ENCODE assay signal across 17 cellular contexts in genomic region chr1:235324296-235324695, GRCh38. TPM values are rescaled to one million over a fixed set of nuclear protein-coding genes. Genes with fewer than 3 reads are reported as not detected.
DNase-seq lines count a peak whose midpoint lies in the region; FAIRE-seq and TF ChIP-seq lines count a peak whose summit lies in the region.
"Had no signal": no experiment of that assay in that cellular context is flagged by ENCODE, and none has a peak within 500 bp of the region (broad histone marks: within the 10 kb centered on the region; RNA-seq: fewer than 3 reads in every experiment).

No MANE protein-coding gene starts in this region.

- CTCF ChIA-PET in activated CD4-positive, alpha-beta T cell treated with anti-CD3 and anti-CD28 coated beads, Interleukin-2, amount 10 ng/mL, durations not matched to agents 7 days and 5 days (lab: Charles Lee): interaction anchor here (0.8 to 1.5 kb wide), 5 partner anchors 10 to 180 kb away, joined by 3 to 5 read pairs (median 3); partner anchors contain the start of gene B3GALNT2

- no peak for DNase-seq in activated CD4-positive, alpha-beta T cell treated with anti-CD3 and anti-CD28 coated beads, Interleukin-2, amount 10 ng/mL, durations not matched to agents 7 days and 5 days
- DNase-seq in activated CD4-positive, alpha-beta T cell treated with anti-CD3 and anti-CD28 coated beads, Interleukin-2, amount 50 U/mL, for 1 hour: no peak
- DNase-seq in chondrocyte (ENCODE audit: low spot score): no peak
- no peak for DNase-seq in OCI-M1 (lab: John Stamatoyannopoulos, UW)
- no peak for DNase-seq in NCI-H2107 treated with DMSO at 0.1 percent for 48 hours (lab: John Stamatoyannopoulos, UW; ENCODE audit: unreplicated experiment)
- no peak for DNase-seq in HTR-8/SVneo (ENCODE audit: insufficient read length, low spot score)
- DNase-seq: ACHN; activated effector memory CD4-positive, alpha-beta T cell treated with anti-CD3 and anti-CD28 coated beads, Interleukin-2, amount 50 U/mL, for 16 hours; esophagus squamous epithelium; MG63; NCI-H226; RPMI8226; sigmoid colon; upper lobe of right lung had no signal

- no peak for FAIRE-seq in HTR-8/SVneo (lab: Jason Lieb, UNC)
- FAIRE-seq: GM18507 had no signal

- H3K9me3 ChIP-seq in OCI-LY3 (ENCODE audit: insufficient read depth, low read length) (no peaks in the 10 kb centered on the region), skeletal muscle satellite cell (replicated peaks; ENCODE audit: low read length) (no peaks in the 10 kb centered on the region)
- H3K9me3 ChIP-seq: esophagus squamous epithelium, MG63, sigmoid colon, upper lobe of right lung had no signal

- peak overlapping the region; percentile 72; the same call in 1 of the 2 replicates for H3K27ac ChIP-seq in OCI-LY3 (ENCODE audit: low read length)
- H3K27ac ChIP-seq: esophagus squamous epithelium, upper lobe of right lung had no signal

- no peaks in the 10 kb centered on the region for H3K9me3 Mint-ChIP-seq in activated CD4-positive, alpha-beta T cell treated with anti-CD3 and anti-CD28 coated beads, Interleukin-2, amount 10 ng/mL, durations not matched to agents 7 days and 5 days
- no peaks in the 10 kb centered on the region for H3K9me3 Mint-ChIP-seq in chondrocyte (ENCODE audit: low read depth)

- peaks cover 48% of the 10 kb centered on the region for H3K4me1 Mint-ChIP-seq in activated CD4-positive, alpha-beta T cell treated with anti-CD3 and anti-CD28 coated beads, Interleukin-2, amount 10 ng/mL, durations not matched to agents 7 days and 5 days
- H3K4me1 Mint-ChIP-seq in chondrocyte (ENCODE audit: low read depth): peaks cover 36% of the 10 kb centered on the region

- peaks cover 69% of the 10 kb centered on the region for H4K20me1 ChIP-seq in OCI-LY3 (ENCODE audit: insufficient read depth, low read length)

- no peak for TF ChIP-seq CTCF in OCI-LY3 (IDR thresholded peaks at IDR 0.05; ENCODE audit: low read depth, low read length)
- no peak for TF ChIP-seq CTCF in chondrocyte (IDR thresholded peaks at IDR 0.05)

- peaks cover 91% of the 10 kb centered on the region for H3K79me2 ChIP-seq in OCI-LY3 (ENCODE audit: low read length)

- POLR2A ChIA-PET in activated CD4-positive, alpha-beta T cell treated with anti-CD3 and anti-CD28 coated beads, Interleukin-2, amount 10 ng/mL, durations not matched to agents 7 days and 5 days (lab: Charles Lee): no interaction called here

- H3K4me2 ChIP-seq in OCI-LY3 (ENCODE audit: low read length) (peak overlapping the region; percentile 80), skeletal muscle satellite cell (ENCODE audit: low read length) (peak overlapping the region; percentile 97)

- H3K27me3 ChIP-seq in OCI-LY3 (ENCODE audit: low read depth, low read length) (no peaks in the 10 kb centered on the region), skeletal muscle satellite cell (ENCODE audit: control insufficient read depth, insufficient read depth, low read length) (no peaks in the 10 kb centered on the region)
- H3K27me3 ChIP-seq: esophagus squamous epithelium, MG63, sigmoid colon, upper lobe of right lung had no signal

- peak overlapping the region; percentile 88 for H3K4me3 Mint-ChIP-seq in activated CD4-positive, alpha-beta T cell treated with anti-CD3 and anti-CD28 coated beads, Interleukin-2, amount 10 ng/mL, durations not matched to agents 7 days and 5 days
- no peak overlapping the region for H3K4me3 Mint-ChIP-seq in chondrocyte (ENCODE audit: unreplicated experiment)

- H3K36me3 ChIP-seq in OCI-LY3 (replicated peaks; ENCODE audit: low read depth, low read length) (peaks cover 30% of the 10 kb centered on the region), skeletal muscle satellite cell (ENCODE audit: insufficient read depth, low read length) (peaks cover 13% of the 10 kb centered on the region)
- H3K36me3 ChIP-seq: upper lobe of right lung had no signal

- peak overlapping the region; percentile 75 for H3K27ac Mint-ChIP-seq in activated CD4-positive, alpha-beta T cell treated with anti-CD3 and anti-CD28 coated beads, Interleukin-2, amount 10 ng/mL, durations not matched to agents 7 days and 5 days
- peak overlapping the region; percentile 81 for H3K27ac Mint-ChIP-seq in chondrocyte (ENCODE audit: unreplicated experiment)

- peaks cover 41% of the 10 kb centered on the region for H3K36me3 Mint-ChIP-seq in activated CD4-positive, alpha-beta T cell treated with anti-CD3 and anti-CD28 coated beads, Interleukin-2, amount 10 ng/mL, durations not matched to agents 7 days and 5 days (ENCODE audit: low read depth)
- peaks cover 9% of the 10 kb centered on the region for H3K36me3 Mint-ChIP-seq in chondrocyte (ENCODE audit: low read depth)

- no peaks in the 10 kb centered on the region for H3K27me3 Mint-ChIP-seq in activated CD4-positive, alpha-beta T cell treated with anti-CD3 and anti-CD28 coated beads, Interleukin-2, amount 10 ng/mL, durations not matched to agents 7 days and 5 days
- H3K27me3 Mint-ChIP-seq in chondrocyte (ENCODE audit: low read depth): no peaks in the 10 kb centered on the region

- H3K4me3 ChIP-seq in OCI-LY3 (ENCODE audit: low read length) (peak overlapping the region; percentile 85; the same call in 1 of the 2 replicates), skeletal muscle satellite cell (ENCODE audit: low read length) (no peak overlapping the region)
- H3K4me3 ChIP-seq: esophagus squamous epithelium, MG63, upper lobe of right lung had no signal

- no peak overlapping the region for H3K9ac ChIP-seq in OCI-LY3 (ENCODE audit: low read length)
- no peak overlapping the region for H3K9ac ChIP-seq in skeletal muscle satellite cell (ENCODE audit: low read depth, low read length)

- no peak overlapping the region for H2AFZ ChIP-seq in OCI-LY3 (ENCODE audit: low read depth, low read length)

- H3K4me1 ChIP-seq in OCI-LY3 (ENCODE audit: low read length) (peaks cover 24% of the 10 kb centered on the region), skeletal muscle satellite cell (ENCODE audit: control insufficient read depth, insufficient read depth, low read length) (peaks cover 21% of the 10 kb centered on the region)

RNA-seq across cellular contexts. Expression of gene ARID4B, which starts 3.7 kb away (rescaled TPM):
- total RNA-seq in activated CD4-positive, alpha-beta T cell treated with anti-CD3 and anti-CD28 coated beads, Interleukin-2, amount 10 ng/mL, durations not matched to agents 7 days and 5 days: 10 to 100 TPM; 43.7 to 47.3 TPM
- 26.5 to 33.5 TPM (median 26.5 TPM) in 3 replicates for total RNA-seq in chondrocyte
- total RNA-seq in skeletal muscle satellite cell (2012; rRNA removed): 12.5 and 15.7 TPM in 2 replicates

RNA-seq across cellular contexts. Expression of gene GGPS1, which starts 4.1 kb away (rescaled TPM):
- total RNA-seq in activated CD4-positive, alpha-beta T cell treated with anti-CD3 and anti-CD28 coated beads, Interleukin-2, amount 10 ng/mL, durations not matched to agents 7 days and 5 days: 10 to 100 TPM; 27.2 to 27.6 TPM
- 39.1 to 44.5 TPM (median 39.4 TPM) in 3 replicates for total RNA-seq in chondrocyte
- 14.6 and 17.5 TPM in 2 replicates for total RNA-seq in skeletal muscle satellite cell (2012; rRNA removed)

RNA-seq across cellular contexts. Expression of gene TBCE, which starts 42.9 kb away (rescaled TPM):
- 10 to 100 TPM; 25.1 to 26.8 TPM for total RNA-seq in activated CD4-positive, alpha-beta T cell treated with anti-CD3 and anti-CD28 coated beads, Interleukin-2, amount 10 ng/mL, durations not matched to agents 7 days and 5 days
- 16.6 to 23.3 TPM (median 23.2 TPM) in 3 replicates for total RNA-seq in chondrocyte
- total RNA-seq in skeletal muscle satellite cell (2012; rRNA removed): 18.8 and 26.0 TPM in 2 replicates
